ENCODE assay signal across 8 cellular contexts in the genomic region with DNA sequence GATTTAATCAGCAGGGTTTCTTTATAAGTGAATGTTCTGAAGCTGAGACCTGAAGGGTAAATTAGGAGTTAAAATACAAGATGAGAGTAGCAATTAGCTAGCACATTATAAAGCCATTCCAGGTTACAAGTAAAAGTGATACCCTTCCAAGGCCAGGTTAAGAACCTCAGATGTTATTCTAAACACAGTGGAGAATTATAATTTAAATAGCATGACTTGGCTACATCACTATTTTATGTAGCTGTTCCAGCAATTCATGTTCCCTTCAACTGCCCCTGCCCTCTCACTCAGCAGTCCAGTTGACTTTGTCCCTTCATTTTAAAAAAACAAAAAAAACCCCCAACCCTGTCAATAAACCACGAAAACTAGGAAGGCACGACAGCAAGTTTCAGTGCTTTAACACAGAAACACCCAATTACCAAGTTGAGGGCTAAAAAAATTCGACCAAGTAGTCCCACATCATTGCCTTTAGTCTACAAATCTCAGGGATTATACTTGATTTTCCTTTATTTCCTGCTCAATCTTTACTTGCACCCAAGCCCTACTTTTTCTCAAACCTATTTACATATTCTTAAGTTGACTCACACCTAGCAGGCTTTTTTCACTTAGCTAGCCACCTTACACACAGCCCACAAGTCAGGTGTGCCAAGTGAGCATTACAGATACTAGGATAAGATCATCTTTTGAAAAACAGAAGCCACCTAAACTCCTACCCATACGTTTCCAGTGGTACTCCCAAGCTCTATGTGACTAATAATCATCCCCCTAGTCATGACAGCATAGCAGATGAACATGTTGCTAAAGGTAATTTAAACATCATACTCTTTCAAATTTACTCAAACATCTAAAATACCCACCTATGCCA. TPM values are rescaled to one million over a fixed set of nuclear protein-coding genes. Genes with fewer than 3 reads are reported as not detected.
DNase-seq lines count a peak whose midpoint lies in the region; ATAC-seq, FAIRE-seq and TF ChIP-seq lines count a peak whose summit lies in the region.

No MANE protein-coding gene starts in this region.

- H4K20me1 ChIP-seq in Loucy (ENCODE audit: insufficient read depth, low read length, poor library complexity, severe bottlenecking) (peaks cover 76% of the 10 kb centered on the region), K562 (replicated peaks; ENCODE audit: control insufficient read depth, insufficient read depth, low read length) (peaks cover 68% of the 10 kb centered on the region)

- H3K79me2 ChIP-seq in Loucy (ENCODE audit: insufficient read depth, low read length) (peaks cover 72% of the 10 kb centered on the region), K562 (ENCODE audit: control insufficient read depth, insufficient read depth, low read length) (peaks cover 79% of the 10 kb centered on the region)

- BruUV-seq in K562 (replicated peaks; lab: Mats Ljungman, UMichigan) = no TSS peak

- peaks cover 5% of the 10 kb centered on the region for H3K9me1 ChIP-seq in K562 (ENCODE audit: control insufficient read depth, insufficient read depth, low read length)

- intact Hi-C loops in K562 (cut with micrococcal nuclease) (loop anchor here (10.0 kb wide), 1 partner anchor 1407 kb away; a partner anchor contains a TSS), ovary (cut with DNase I) (loop anchor here in 1 of 4 donors (10.0 kb wide), 1 partner anchor 77 kb away; a partner anchor contains a TSS)

- H3K9ac ChIP-seq in Loucy (ENCODE audit: low read depth, low read length, poor library complexity, severe bottlenecking) (peak overlapping the region; percentile 97), K562 (ENCODE audit: insufficient read depth in 1 of 2, low read depth in 2 of 2, low read length in 2 of 2) (peak overlapping the region in 1 of 2 experiments; percentile 99; a peak in 2 of 4 replicates)

- H3K27ac Mint-ChIP-seq in activated T-cell treated with anti-CD3 and anti-CD28 coated beads, Interleukin-2, amount 50 U/mL, for 72 hours = peak overlapping the region; percentile 100
- peak overlapping the region; percentile 98 for H3K27ac Mint-ChIP-seq in stimulated activated effector memory CD8-positive, alpha-beta T cell treated with anti-CD3 and anti-CD28 coated beads, Interleukin-12 subunit alpha, Interleukin-12 subunit beta, amount 100 ng/mL, for 72 hours

- POLR2A ChIA-PET in K562 (lab: Yijun Ruan, JAX) = interaction anchor here (0.9 to 13.0 kb wide), 10 partner anchors 8 to 68 kb away, joined by 4 to 125 read pairs (median 12); a partner anchor contains a TSS

- TF ChIP-seq RAD21 in K562 (CRISPR knock-in tag; conservative IDR thresholded peaks at IDR 0.05 in 1 of 2, IDR thresholded peaks at IDR 0.05 in 1 of 2) = no peak

- H3K36me3 Mint-ChIP-seq in activated T-cell treated with anti-CD3 and anti-CD28 coated beads, Interleukin-2, amount 50 U/mL, for 72 hours (ENCODE audit: insufficient read depth in 2 of 2) = peaks cover 45 to 71% of the 10 kb centered on the region in 2 donors
- peaks cover 91% of the 10 kb centered on the region for H3K36me3 Mint-ChIP-seq in stimulated activated effector memory CD8-positive, alpha-beta T cell treated with anti-CD3 and anti-CD28 coated beads, Interleukin-12 subunit alpha, Interleukin-12 subunit beta, amount 100 ng/mL, for 72 hours

- H3K27me3 ChIP-seq in Loucy (ENCODE audit: insufficient read depth, low read length, poor library complexity, severe bottlenecking) = peaks cover 11% of the 10 kb centered on the region
- no peaks in the 10 kb centered on the region for H3K27me3 ChIP-seq in K562 (ENCODE audit: control insufficient read depth in 2 of 2, insufficient read depth in 2 of 2, low read length in 2 of 2)
- no peaks in the 10 kb centered on the region for H3K27me3 ChIP-seq in H7 (ENCODE audit: control insufficient read depth, insufficient read depth, low read length)
- H3K27me3 ChIP-seq in ovary = no peaks in the 10 kb centered on the region

- H3K9me3 ChIP-seq in Loucy (ENCODE audit: insufficient read depth, low read depth, low read length) (no peaks in the 10 kb centered on the region), K562 (replicated peaks; ENCODE audit: control insufficient read depth, insufficient read depth, low read depth, low read length) (no peaks in the 10 kb centered on the region), ovary (no peaks in the 10 kb centered on the region)

- no peak overlapping the region for H2AFZ ChIP-seq in Loucy (ENCODE audit: low read length)
- H2AFZ ChIP-seq in K562 (ENCODE audit: low read depth, low read length) = no peak overlapping the region

- peak; percentile 77 for ATAC-seq in activated T-cell treated with anti-CD3 and anti-CD28 coated beads, Interleukin-2, amount 50 U/mL, for 72 hours (replicated peaks in 1 of 2)
- no peak for ATAC-seq in K562
- ATAC-seq in stimulated activated effector memory CD8-positive, alpha-beta T cell treated with anti-CD3 and anti-CD28 coated beads, Interleukin-12 subunit alpha, Interleukin-12 subunit beta, amount 100 ng/mL, for 72 hours = peak; percentile 71

- TF ChIP-seq CTCF in Loucy (conservative IDR thresholded peaks at IDR 0.05; ENCODE audit: low read length) (no peak), K562 (IDR thresholded peaks at IDR 0.05 in 2 of 3, conservative IDR thresholded peaks at IDR 0.05 in 1 of 3; ENCODE audit: insufficient read depth in 2 of 3, low read depth in 1 of 3, low read length in 3 of 3) (no peak), ovary (IDR thresholded peaks at IDR 0.05) (no peak)

- H3F3A ChIP-seq in Loucy (ENCODE audit: low read depth) = peaks cover 4% of the 10 kb centered on the region; the same call in 1 of the 2 replicates

- peak; percentile 35 to 52 for DNase-seq in activated T-cell treated with anti-CD3 and anti-CD28 coated beads, Interleukin-2, amount 50 U/mL, for 72 hours
- DNase-seq in activated T-cell treated with anti-CD3 and anti-CD28 coated beads, Interleukin-2, amount 50 U/mL, for 48 hours = no peak
- no peak for DNase-seq in K562 (ENCODE audit: extremely low read depth in 1 of 4, low spot score in 3 of 4)
- DNase-seq in stimulated activated effector memory CD8-positive, alpha-beta T cell treated with anti-CD3 and anti-CD28 coated beads, Interleukin-12 subunit alpha, Interleukin-12 subunit beta, amount 100 ng/mL, for 72 hours (ENCODE audit: low spot score in 2 of 2) = no peak
- DNase-seq in H7 = no peak
- DNase-seq in ovary = no peak
- no peak for DNase-seq in NCI-H748 (lab: John Stamatoyannopoulos, UW; ENCODE audit: unreplicated experiment)

- WGBS in K562 (ENCODE audit: insufficient coverage, low coverage, missing lambda C conversion rate) = 54% methylated on average over 4 of the region's 4 CpGs
- 54 to 74% (median 58%) methylated on average over 4 of the region's 4 CpGs for WGBS in ovary, 3 donors

- H3K9me2 ChIP-seq in Loucy (replicated peaks; ENCODE audit: low read depth, low read length) = no peaks in the 10 kb centered on the region

- peaks cover 43% of the 10 kb centered on the region for H3K4me1 ChIP-seq in Loucy (ENCODE audit: insufficient read depth, low read length, poor library complexity, severe bottlenecking)
- H3K4me1 ChIP-seq in K562 (replicated peaks in 1 of 2; ENCODE audit: control insufficient read depth in 2 of 2, insufficient read depth in 2 of 2, low read length in 2 of 2) = peaks cover 6 to 27% of the 10 kb centered on the region in 2 experiments; a peak in 4 of 5 replicates
- H3K4me1 ChIP-seq in ovary (ENCODE audit: insufficient read depth) = peaks cover 2% of the 10 kb centered on the region

- TF ChIP-seq POLR2A in K562 (conservative IDR thresholded peaks at IDR 0.05) = peak; percentile 43
- no peak for TF ChIP-seq POLR2A in ovary (IDR thresholded peaks at IDR 0.05)

- CTCF ChIA-PET in K562 (lab: Yijun Ruan, JAX; ENCODE audit: low intra/inter-chr PET ratio) = no interaction called here

- in situ Hi-C loops in K562 (cut with MboI) = no loop called here

- H3K4me1 Mint-ChIP-seq in activated T-cell treated with anti-CD3 and anti-CD28 coated beads, Interleukin-2, amount 50 U/mL, for 72 hours (ENCODE audit: low read depth) = peaks cover 72% of the 10 kb centered on the region
- H3K4me1 Mint-ChIP-seq in stimulated activated effector memory CD8-positive, alpha-beta T cell treated with anti-CD3 and anti-CD28 coated beads, Interleukin-12 subunit alpha, Interleukin-12 subunit beta, amount 100 ng/mL, for 72 hours = peaks cover 59% of the 10 kb centered on the region

- H3K9me3 Mint-ChIP-seq in activated T-cell treated with anti-CD3 and anti-CD28 coated beads, Interleukin-2, amount 50 U/mL, for 72 hours = no peaks in the 10 kb centered on the region
- H3K9me3 Mint-ChIP-seq in stimulated activated effector memory CD8-positive, alpha-beta T cell treated with anti-CD3 and anti-CD28 coated beads, Interleukin-12 subunit alpha, Interleukin-12 subunit beta, amount 100 ng/mL, for 72 hours = no peaks in the 10 kb centered on the region

- peak overlapping the region; percentile 97 to 99 for H3K4me3 Mint-ChIP-seq in activated T-cell treated with anti-CD3 and anti-CD28 coated beads, Interleukin-2, amount 50 U/mL, for 72 hours
- H3K4me3 Mint-ChIP-seq in stimulated activated effector memory CD8-positive, alpha-beta T cell treated with anti-CD3 and anti-CD28 coated beads, Interleukin-12 subunit alpha, Interleukin-12 subunit beta, amount 100 ng/mL, for 72 hours = peak overlapping the region; percentile 90

- H3K4me2 ChIP-seq in Loucy (ENCODE audit: low read depth, low read length, poor library complexity, severe bottlenecking) = peak overlapping the region; percentile 98
- peak overlapping the region; percentile 99 for H3K4me2 ChIP-seq in K562 (ENCODE audit: insufficient read depth, low read length)

- no peaks in the 10 kb centered on the region for H3K27me3 Mint-ChIP-seq in activated T-cell treated with anti-CD3 and anti-CD28 coated beads, Interleukin-2, amount 50 U/mL, for 72 hours (ENCODE audit: low read depth)

- H3K4me3 ChIP-seq in Loucy (ENCODE audit: low read length, poor library complexity, severe bottlenecking) = peak overlapping the region; percentile 92
- H3K4me3 ChIP-seq in K562 = peak overlapping the region; percentile 8; the same call in 1 of the 2 replicates
- no peak overlapping the region for H3K4me3 ChIP-seq in H7 (ENCODE audit: insufficient read depth, low read depth, low read length)
- H3K4me3 ChIP-seq in ovary = no peak overlapping the region

- TF ChIP-seq EP300 in K562 (IDR thresholded peaks at IDR 0.05; ENCODE audit: low read length) = no peak
- TF ChIP-seq EP300 in ovary (IDR thresholded peaks at IDR 0.05) = no peak

- H3K27ac ChIP-seq in K562 (ENCODE audit: extremely low read depth, low read depth, low read length) (peak overlapping the region; percentile 30; the same call in 2 of the 3 replicates), ovary (no peak overlapping the region)

- FAIRE-seq in K562 (lab: Jason Lieb, UNC) = no peak

- H3K36me3 ChIP-seq in Loucy (ENCODE audit: insufficient read depth, low read length) (peaks cover 74% of the 10 kb centered on the region), K562 (ENCODE audit: control insufficient read depth, insufficient read depth, low read length) (peaks cover 82% of the 10 kb centered on the region), H7 (replicated peaks; ENCODE audit: control insufficient read depth, insufficient read depth, low read length) (peaks cover 64% of the 10 kb centered on the region), ovary (no peaks in the 10 kb centered on the region)

RNA-seq across cellular contexts. Expression of a gene that starts 3.4 kb away (rescaled TPM):
- 1,000 to 10,000 TPM; 2,016 to 2,043 TPM for total RNA-seq in activated T-cell treated with anti-CD3 and anti-CD28 coated beads, Interleukin-2, amount 50 U/mL, for 72 hours
- 455 and 632 TPM in 2 replicates for total RNA-seq in K562 (2011; cell fraction: chromatin; rRNA removed; ENCODE audit: low replicate concordance)
- total RNA-seq in K562 (2011; cell fraction: nucleolus; rRNA removed) = 1,125 and 1,211 TPM in 2 replicates
- 1,524 and 2,774 TPM in 2 replicates for total RNA-seq in K562 (2011; cell fraction: nucleoplasm; rRNA removed)
- 5,204 and 7,963 TPM in 2 replicates for total RNA-seq in K562 (2014; rRNA removed)
- total RNA-seq in K562 (2014; rRNA removed; fragmentation: Illumina TruSeq; extraction: Trizol) = 3,395 and 3,802 TPM in 2 replicates
- total RNA-seq in K562 (2015; rRNA removed; fragmentation: Illumina TruSeq; extraction: Trizol) = 4,310 and 4,463 TPM in 2 replicates
- total RNA-seq in K562 (2021) = 2,342 and 2,650 TPM in 2 replicates
- 6,044 and 6,139 TPM in 2 replicates for polyA plus RNA-seq in K562 (2011; rRNA removed)
- polyA plus RNA-seq in K562 (2011; cell fraction: cytosol; rRNA removed) = 329 and 533 TPM in 2 replicates
- 2,322 and 3,371 TPM in 2 replicates for polyA plus RNA-seq in K562 (2011; cell fraction: nucleus; rRNA removed)
- polyA plus RNA-seq in K562 (2012) = 4,656 and 6,426 TPM in 2 replicates
- polyA plus RNA-seq in K562 (2014; fragmentation: Illumina TruSeq; extraction: Trizol) = 4,091 and 6,277 TPM in 2 replicates
- polyA plus RNA-seq in K562 (2014; fragmentation: Nextera tagmentation; extraction: Ambion mirVana) = 1,000 to 10,000 TPM; 2,628 to 3,207 TPM
- polyA plus RNA-seq in K562 (2014; rRNA removed) = 4,956 and 6,483 TPM in 2 replicates
- 3,539 and 4,030 TPM in 2 replicates for polyA minus RNA-seq in K562 (2011; rRNA and poly(A)+ RNA removed)
- polyA minus RNA-seq in K562 (2011; cell fraction: cytosol; rRNA and poly(A)+ RNA removed) = 984 and 1,025 TPM in 2 replicates
- polyA minus RNA-seq in K562 (2011; cell fraction: nucleus; rRNA and poly(A)+ RNA removed) = 350 and 581 TPM in 2 replicates
- 1,413 and 1,683 TPM in 2 replicates for total RNA-seq in H7 (2014; rRNA removed; shearing (Covaris generic))
- total RNA-seq in ovary = 1,000 to 10,000 TPM in 5 of 7 donors, 100 to 1,000 TPM in 2; 686 to 2,915 (median 2,215) TPM
- polyA plus RNA-seq in ovary = 1,000 to 10,000 TPM; 3,355 to 4,164 TPM

RNA-seq across cellular contexts. Expression of a gene that starts 9.6 kb away (rescaled TPM):
- total RNA-seq in activated T-cell treated with anti-CD3 and anti-CD28 coated beads, Interleukin-2, amount 50 U/mL, for 72 hours = 1 to 10 TPM in 1 of 2 donors, under 1 TPM in 1; 0.76 to 1.2 TPM
- 3.9 and 8.2 TPM in 2 replicates for total RNA-seq in K562 (2011; cell fraction: chromatin; rRNA removed; ENCODE audit: low replicate concordance)
- 3.3 and 3.8 TPM in 2 replicates for total RNA-seq in K562 (2011; cell fraction: nucleolus; rRNA removed)
- 4.4 and 4.8 TPM in 2 replicates for total RNA-seq in K562 (2011; cell fraction: nucleoplasm; rRNA removed)
- 3.5 and 3.9 TPM in 2 replicates for total RNA-seq in K562 (2014; rRNA removed)
- total RNA-seq in K562 (2014; rRNA removed; fragmentation: Illumina TruSeq; extraction: Trizol) = 7.3 and 9.0 TPM in 2 replicates
- total RNA-seq in K562 (2015; rRNA removed; fragmentation: Illumina TruSeq; extraction: Trizol) = 6.0 and 6.3 TPM in 2 replicates
- total RNA-seq in K562 (2021) = 5.2 and 5.9 TPM in 2 replicates
- polyA plus RNA-seq in K562 (2011; rRNA removed) = 3.5 and 7.4 TPM in 2 replicates
- 2.6 and 3.0 TPM in 2 replicates for polyA plus RNA-seq in K562 (2011; cell fraction: cytosol; rRNA removed)
- polyA plus RNA-seq in K562 (2011; cell fraction: nucleus; rRNA removed) = 1.1 and 1.6 TPM in 2 replicates
- 3.7 and 5.6 TPM in 2 replicates for polyA plus RNA-seq in K562 (2012)
- 7.4 and 8.3 TPM in 2 replicates for polyA plus RNA-seq in K562 (2014; fragmentation: Illumina TruSeq; extraction: Trizol)
- polyA plus RNA-seq in K562 (2014; fragmentation: Nextera tagmentation; extraction: Ambion mirVana) = 1 to 10 TPM; 3.7 to 4.1 TPM
- polyA plus RNA-seq in K562 (2014; rRNA removed) = 4.5 and 5.8 TPM in 2 replicates
- 5.4 and 9.9 TPM in 2 replicates for polyA minus RNA-seq in K562 (2011; rRNA and poly(A)+ RNA removed)
- 2.6 and 5.0 TPM in 2 replicates for polyA minus RNA-seq in K562 (2011; cell fraction: cytosol; rRNA and poly(A)+ RNA removed)
- polyA minus RNA-seq in K562 (2011; cell fraction: nucleus; rRNA and poly(A)+ RNA removed) = 1.3 and 1.6 TPM in 2 replicates
- 0.22 and 0.35 TPM in 2 replicates for total RNA-seq in H7 (2014; rRNA removed; shearing (Covaris generic))
- 1 to 10 TPM; 2.0 to 6.3 (median 5.2) TPM for total RNA-seq in ovary
- polyA plus RNA-seq in ovary = 1 to 10 TPM; 3.3 to 9.4 TPM

RNA-seq across cellular contexts. Expression of a gene that starts 33.4 kb away (rescaled TPM):
- 10 to 100 TPM; 62.7 to 69.1 TPM for total RNA-seq in activated T-cell treated with anti-CD3 and anti-CD28 coated beads, Interleukin-2, amount 50 U/mL, for 72 hours
- total RNA-seq in K562 (2011; cell fraction: chromatin; rRNA removed; ENCODE audit: low replicate concordance) = 53.7 and 136 TPM in 2 replicates
- 22.5 and 33.7 TPM in 2 replicates for total RNA-seq in K562 (2011; cell fraction: nucleolus; rRNA removed)
- total RNA-seq in K562 (2011; cell fraction: nucleoplasm; rRNA removed) = 64.7 and 85.0 TPM in 2 replicates
- 38.9 and 84.0 TPM in 2 replicates for total RNA-seq in K562 (2014; rRNA removed)
- total RNA-seq in K562 (2014; rRNA removed; fragmentation: Illumina TruSeq; extraction: Trizol) = 63.8 and 83.6 TPM in 2 replicates
- 53.1 and 62.5 TPM in 2 replicates for total RNA-seq in K562 (2015; rRNA removed; fragmentation: Illumina TruSeq; extraction: Trizol)
- total RNA-seq in K562 (2021) = 47.9 and 51.4 TPM in 2 replicates
- 43.7 and 45.5 TPM in 2 replicates for polyA plus RNA-seq in K562 (2011; rRNA removed)
- 9.0 and 21.8 TPM in 2 replicates for polyA plus RNA-seq in K562 (2011; cell fraction: cytosol; rRNA removed)
- 54.8 and 56.8 TPM in 2 replicates for polyA plus RNA-seq in K562 (2011; cell fraction: nucleus; rRNA removed)
- polyA plus RNA-seq in K562 (2012) = 27.2 and 43.0 TPM in 2 replicates
- polyA plus RNA-seq in K562 (2014; fragmentation: Illumina TruSeq; extraction: Trizol) = 75.2 and 76.5 TPM in 2 replicates
- 10 to 100 TPM; 24.5 to 37.3 TPM for polyA plus RNA-seq in K562 (2014; fragmentation: Nextera tagmentation; extraction: Ambion mirVana)
- polyA plus RNA-seq in K562 (2014; rRNA removed) = 44.8 and 47.2 TPM in 2 replicates
- polyA minus RNA-seq in K562 (2011; rRNA and poly(A)+ RNA removed) = 68.4 and 94.3 TPM in 2 replicates
- polyA minus RNA-seq in K562 (2011; cell fraction: cytosol; rRNA and poly(A)+ RNA removed) = 34.6 and 34.9 TPM in 2 replicates
- polyA minus RNA-seq in K562 (2011; cell fraction: nucleus; rRNA and poly(A)+ RNA removed) = 28.3 and 39.3 TPM in 2 replicates
- 30.2 and 46.5 TPM in 2 replicates for total RNA-seq in H7 (2014; rRNA removed; shearing (Covaris generic))
- 10 to 100 TPM; 50.3 to 77.1 (median 60.0) TPM for total RNA-seq in ovary
- polyA plus RNA-seq in ovary = 10 to 100 TPM; 22.9 to 56.1 TPM

Comparison
In these comparisons a context has a peak if more than half of its experiments do, and no peak if none do; other contexts are left out.
1. DNase-seq: peak in activated T-cell treated with anti-CD3 and anti-CD28 coated beads, Interleukin-2, amount 50 U/mL, for 72 hours (2 of 2); none in activated T-cell treated with anti-CD3 and anti-CD28 coated beads, Interleukin-2, amount 50 U/mL, for 48 hours (0 of 2), K562 (0 of 4), stimulated activated effector memory CD8-positive, alpha-beta T cell treated with anti-CD3 and anti-CD28 coated beads, Interleukin-12 subunit alpha, Interleukin-12 subunit beta, amount 100 ng/mL, for 72 hours (0 of 2), H7 (single experiment), ovary (0 of 5) and NCI-H748 (single experiment).
2. H3K4me3 ChIP-seq: peak in Loucy (single experiment) and K562 (single experiment); none in H7 (single experiment) and ovary (single experiment).